Comparison of ENCODE assay signal across 12 cellular contexts in the genomic region with DNA sequence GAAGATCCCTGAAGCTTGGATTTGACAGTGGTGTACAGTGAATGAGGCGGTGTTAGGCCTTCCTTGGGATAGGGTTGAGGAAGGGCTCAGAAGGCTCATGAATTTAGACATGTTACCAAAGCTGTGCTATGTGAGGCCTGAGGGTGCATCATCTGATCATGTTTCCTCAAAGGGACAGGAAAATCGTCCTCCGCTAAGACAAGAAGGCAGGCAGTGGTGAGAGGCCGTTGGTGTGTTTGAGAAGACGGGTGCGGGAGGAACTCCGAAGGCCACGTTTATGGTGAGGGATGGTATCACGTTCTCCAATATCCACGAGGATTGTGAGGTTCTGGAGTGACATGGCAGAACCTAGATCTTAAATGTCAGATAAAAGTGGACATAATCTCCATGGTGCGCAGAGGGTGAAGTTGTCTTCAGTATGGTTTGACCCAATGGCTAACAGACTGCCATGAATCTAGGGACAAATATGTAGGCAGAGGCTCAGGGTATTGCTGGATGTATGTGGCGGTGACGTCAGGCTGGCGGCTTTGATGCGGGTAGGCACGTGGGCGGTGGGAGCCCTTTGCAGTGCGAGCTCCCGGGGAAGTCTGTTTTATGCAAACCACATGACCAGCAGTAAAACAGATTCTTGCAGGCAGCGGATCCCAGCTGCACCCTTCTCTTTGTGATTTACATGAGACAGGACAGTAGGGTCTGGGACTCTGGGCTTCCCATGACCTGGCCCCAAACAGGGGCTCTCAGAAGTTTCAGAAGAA.
DNase-seq lines count a peak whose midpoint lies in the region; ATAC-seq and TF ChIP-seq lines count a peak whose summit lies in the region.
"Had no signal": no experiment of that assay in that cellular context is flagged by ENCODE, and none has a peak within 500 bp of the region (broad histone marks: within the 10 kb centered on the region; RNA-seq: fewer than 3 reads in every experiment).

No MANE protein-coding gene starts in this region.

- H3K27ac Mint-ChIP-seq in CD8-positive, alpha-beta T cell = no peak overlapping the region
- no peak overlapping the region for H3K27ac Mint-ChIP-seq in activated T-cell treated with anti-CD3 and anti-CD28 coated beads, Interleukin-2, amount 50 U/mL, for 72 hours
- H3K27ac Mint-ChIP-seq: activated naive CD4-positive, alpha-beta T cell treated with anti-CD3 and anti-CD28 coated beads, Interleukin-2, amount 50 U/mL, for 24 hours had no signal

- POLR2A ChIA-PET in CD8-positive, alpha-beta T cell (lab: Charles Lee) = no interaction called here

- no peaks in the 10 kb centered on the region for H3K27me3 ChIP-seq in CD8-positive, alpha-beta T cell (ENCODE audit: insufficient read depth, low read length)
- H3K27me3 ChIP-seq in sigmoid colon = peaks cover 0 to 15% (median 0%) of the 10 kb centered on the region in 3 donors

- peak in 4 of 7 experiments; percentile 11 to 49 (median 48) for DNase-seq in CD8-positive, alpha-beta T cell
- DNase-seq in SW480 (ENCODE audit: low spot score) = peak; percentile 93
- DNase-seq in activated T-cell treated with anti-CD3 and anti-CD28 coated beads, Interleukin-2, amount 50 U/mL, for 72 hours = peak; percentile 36 to 43
- DNase-seq in sigmoid colon = peak; percentile 53
- no peak for DNase-seq in NCI-H82 (lab: John Stamatoyannopoulos, UW)
- DNase-seq in DMS153 (lab: John Stamatoyannopoulos, UW) = no peak
- DNase-seq: hippocampal formation, NCI-H69 had no signal

- intact Hi-C loops in CD8-positive, alpha-beta T cell (cut with DNase I, micrococcal nuclease) = no loop called here
- intact Hi-C loops in sigmoid colon (cut with DNase I) = no loop called here

- H3K4me3 Mint-ChIP-seq in CD8-positive, alpha-beta T cell = no peak overlapping the region
- no peak overlapping the region for H3K4me3 Mint-ChIP-seq in activated T-cell treated with anti-CD3 and anti-CD28 coated beads, Interleukin-2, amount 50 U/mL, for 72 hours
- H3K4me3 Mint-ChIP-seq: activated naive CD4-positive, alpha-beta T cell treated with anti-CD3 and anti-CD28 coated beads, Interleukin-2, amount 50 U/mL, for 24 hours; central memory CD8-positive, alpha-beta T cell had no signal

- no peak overlapping the region for H3K4me3 ChIP-seq in CD8-positive, alpha-beta T cell (ENCODE audit: low read depth, low read length)
- H3K4me3 ChIP-seq in sigmoid colon = no peak overlapping the region

- 67 to 74% methylated on average over 20 of the region's 20 CpGs for WGBS in sigmoid colon, 2 donors

- H3K27me3 Mint-ChIP-seq in CD8-positive, alpha-beta T cell (ENCODE audit: low read depth) = peaks cover 21% of the 10 kb centered on the region
- peaks cover 37% of the 10 kb centered on the region for H3K27me3 Mint-ChIP-seq in activated T-cell treated with anti-CD3 and anti-CD28 coated beads, Interleukin-2, amount 50 U/mL, for 72 hours (ENCODE audit: low read depth)

- H3K4me1 ChIP-seq in CD8-positive, alpha-beta T cell (ENCODE audit: insufficient read depth, low read length) = peaks cover 28% of the 10 kb centered on the region
- no peaks in the 10 kb centered on the region for H3K4me1 ChIP-seq in sigmoid colon

- H3K27ac ChIP-seq in CD8-positive, alpha-beta T cell (ENCODE audit: low read depth, low read length) = no peak overlapping the region
- no peak overlapping the region for H3K27ac ChIP-seq in sigmoid colon

- no peak for TF ChIP-seq POLR2A in sigmoid colon (IDR thresholded peaks at IDR 0.05)

- no peaks in the 10 kb centered on the region for H3K36me3 Mint-ChIP-seq in CD8-positive, alpha-beta T cell
- H3K36me3 Mint-ChIP-seq in activated T-cell treated with anti-CD3 and anti-CD28 coated beads, Interleukin-2, amount 50 U/mL, for 72 hours (ENCODE audit: insufficient read depth in 2 of 2) = peaks cover 3 to 4% of the 10 kb centered on the region in 2 donors

- no peaks in the 10 kb centered on the region for H3K9me3 ChIP-seq in CD8-positive, alpha-beta T cell (ENCODE audit: low read length)
- H3K9me3 ChIP-seq in sigmoid colon = no peaks in the 10 kb centered on the region

- CTCF ChIA-PET in CD8-positive, alpha-beta T cell (lab: Charles Lee) = no interaction called here

- H3K4me1 Mint-ChIP-seq in CD8-positive, alpha-beta T cell (ENCODE audit: low read depth) = peaks cover 19% of the 10 kb centered on the region
- peaks cover 17% of the 10 kb centered on the region for H3K4me1 Mint-ChIP-seq in activated T-cell treated with anti-CD3 and anti-CD28 coated beads, Interleukin-2, amount 50 U/mL, for 72 hours (ENCODE audit: low read depth)

- ATAC-seq in CD8-positive, alpha-beta T cell = peak; percentile 61
- ATAC-seq in activated T-cell treated with anti-CD3 and anti-CD28 coated beads, Interleukin-2, amount 50 U/mL, for 72 hours (replicated peaks in 1 of 2) = peak; percentile 48 to 50
- ATAC-seq in HG03460 (IDR thresholded peaks at IDR 0.05; ENCODE audit: unreplicated experiment) = no peak
- ATAC-seq in HG03442 (IDR thresholded peaks at IDR 0.05; ENCODE audit: unreplicated experiment) = no peak

- no peaks in the 10 kb centered on the region for H3K36me3 ChIP-seq in CD8-positive, alpha-beta T cell (ENCODE audit: insufficient read depth, low read length)
- H3K36me3 ChIP-seq in sigmoid colon = no peaks in the 10 kb centered on the region

- TF ChIP-seq CTCF in CD8-positive, alpha-beta T cell (IDR thresholded peaks at IDR 0.05) = no peak
- no peak for TF ChIP-seq CTCF in sigmoid colon (IDR thresholded peaks at IDR 0.05)

- H3K9me3 Mint-ChIP-seq in CD8-positive, alpha-beta T cell = no peaks in the 10 kb centered on the region
- H3K9me3 Mint-ChIP-seq in activated T-cell treated with anti-CD3 and anti-CD28 coated beads, Interleukin-2, amount 50 U/mL, for 72 hours = peaks cover 2 to 3% of the 10 kb centered on the region in 2 donors
- H3K9me3 Mint-ChIP-seq: activated naive CD4-positive, alpha-beta T cell treated with anti-CD3 and anti-CD28 coated beads, Interleukin-2, amount 50 U/mL, for 24 hours had no signal

- TF ChIP-seq EP300 in sigmoid colon (IDR thresholded peaks at IDR 0.05) = no peak

Comparison
In these comparisons a context has a peak if more than half of its experiments do, and no peak if none do; other contexts are left out.
1. ATAC-seq: peak in CD8-positive, alpha-beta T cell (single experiment) and activated T-cell treated with anti-CD3 and anti-CD28 coated beads, Interleukin-2, amount 50 U/mL, for 72 hours (2 of 2); none in HG03460 (single experiment) and HG03442 (single experiment).
2. DNase-seq: peak in CD8-positive, alpha-beta T cell (4 of 7), SW480 (single experiment), activated T-cell treated with anti-CD3 and anti-CD28 coated beads, Interleukin-2, amount 50 U/mL, for 72 hours (2 of 2) and sigmoid colon (single experiment); none in NCI-H82 (single experiment) and DMS153 (single experiment).